In genomic region chrX:3740946-3741345, GRCh38 we compare ENCODE assay signal across 7 cellular contexts. TPM values are rescaled to one million over a fixed set of nuclear protein-coding genes. Genes with fewer than 3 reads are reported as not detected.
DNase-seq lines count a peak whose midpoint lies in the region; ATAC-seq, FAIRE-seq and TF ChIP-seq lines count a peak whose summit lies in the region.
"Not testable (repeated sequence)": the region's sequence is repeated elsewhere in the genome, so short reads cannot be mapped to it uniquely, and the experiment has no call there.

No MANE protein-coding gene starts in this region.

- H3K27ac Mint-ChIP-seq in T-helper 17 cell (peak overlapping the region; percentile 57), immature natural killer cell (peak overlapping the region; percentile 22 to 83 (median 54))
- peak overlapping the region; percentile 13 for H3K27ac Mint-ChIP-seq in activated CD4-positive, alpha-beta T cell treated with anti-CD3 and anti-CD28 coated beads, Interleukin-2, amount 10 ng/mL, durations not matched to agents 7 days and 5 days
- H3K27ac Mint-ChIP-seq in activated CD4-positive, alpha-beta memory T cell treated with anti-CD3 and anti-CD28 coated beads, Interleukin-2, amount 10 ng/mL, durations not matched to agents 7 days and 5 days: peak overlapping the region; percentile 45
- H3K27ac Mint-ChIP-seq in activated T-helper 17 cell treated with anti-CD3 and anti-CD28 coated beads, Interleukin-2, amount 50 U/mL, for 72 hours: not testable (repeated sequence)
- peak overlapping the region; percentile 49 to 88 for H3K27ac Mint-ChIP-seq in natural killer cell treated with Interleukin-12 subunit alpha and Interleukin-12 subunit beta and Interleukin-15 and Interleukin-18, amount 100 ng/mL, for 72 hours

- peak; percentile 20 for FAIRE-seq in GM12891 (lab: Jason Lieb, UNC)

- peaks cover 15% of the 10 kb centered on the region for H3K9me3 Mint-ChIP-seq in activated CD4-positive, alpha-beta T cell treated with anti-CD3 and anti-CD28 coated beads, Interleukin-2, amount 10 ng/mL, durations not matched to agents 7 days and 5 days
- H3K9me3 Mint-ChIP-seq in activated CD4-positive, alpha-beta memory T cell treated with anti-CD3 and anti-CD28 coated beads, Interleukin-2, amount 10 ng/mL, durations not matched to agents 7 days and 5 days: peaks cover 13% of the 10 kb centered on the region
- H3K9me3 Mint-ChIP-seq in activated T-helper 17 cell treated with anti-CD3 and anti-CD28 coated beads, Interleukin-2, amount 50 U/mL, for 72 hours; immature natural killer cell; natural killer cell treated with Interleukin-12 subunit alpha and Interleukin-12 subunit beta and Interleukin-15 and Interleukin-18, amount 100 ng/mL, for 72 hours: not testable (repeated sequence)

- not testable (repeated sequence) for TF ChIP-seq POLR2A in GM12891 (IDR thresholded peaks at IDR 0.05; ENCODE audit: low read depth, low read length)

- peaks cover 19% of the 10 kb centered on the region for H3K4me1 Mint-ChIP-seq in T-helper 17 cell
- H3K4me1 Mint-ChIP-seq in activated CD4-positive, alpha-beta T cell treated with anti-CD3 and anti-CD28 coated beads, Interleukin-2, amount 10 ng/mL, durations not matched to agents 7 days and 5 days: peaks cover 28% of the 10 kb centered on the region
- peaks cover 52% of the 10 kb centered on the region for H3K4me1 Mint-ChIP-seq in activated CD4-positive, alpha-beta memory T cell treated with anti-CD3 and anti-CD28 coated beads, Interleukin-2, amount 10 ng/mL, durations not matched to agents 7 days and 5 days
- H3K4me1 Mint-ChIP-seq in activated T-helper 17 cell treated with anti-CD3 and anti-CD28 coated beads, Interleukin-2, amount 50 U/mL, for 72 hours: peaks cover 13% of the 10 kb centered on the region
- H3K4me1 Mint-ChIP-seq in immature natural killer cell: peaks cover 44 to 70% of the 10 kb centered on the region in 2 donors
- peaks cover 22 to 41% of the 10 kb centered on the region in 2 donors for H3K4me1 Mint-ChIP-seq in natural killer cell treated with Interleukin-12 subunit alpha and Interleukin-12 subunit beta and Interleukin-15 and Interleukin-18, amount 100 ng/mL, for 72 hours (ENCODE audit: low read depth in 2 of 2)

- POLR2A ChIA-PET in activated CD4-positive, alpha-beta T cell treated with anti-CD3 and anti-CD28 coated beads, Interleukin-2, amount 10 ng/mL, durations not matched to agents 7 days and 5 days (lab: Charles Lee); activated CD4-positive, alpha-beta memory T cell treated with anti-CD3 and anti-CD28 coated beads, Interleukin-2, amount 10 ng/mL, durations not matched to agents 7 days and 5 days (lab: Charles Lee): not testable (repeated sequence)

- ATAC-seq in T-helper 17 cell: not testable (repeated sequence)
- ATAC-seq in activated T-helper 17 cell treated with anti-CD3 and anti-CD28 coated beads, Interleukin-2, amount 50 U/mL, for 72 hours (replicated peaks): peak; percentile 22
- ATAC-seq in natural killer cell treated with Interleukin-12 subunit alpha and Interleukin-12 subunit beta and Interleukin-15 and Interleukin-18, amount 100 ng/mL, for 72 hours: peak; percentile 79 to 85

- H3K36me3 Mint-ChIP-seq in T-helper 17 cell (ENCODE audit: low read depth); activated T-helper 17 cell treated with anti-CD3 and anti-CD28 coated beads, Interleukin-2, amount 50 U/mL, for 72 hours (ENCODE audit: low read depth): not testable (repeated sequence)
- peaks cover 14% of the 10 kb centered on the region for H3K36me3 Mint-ChIP-seq in activated CD4-positive, alpha-beta T cell treated with anti-CD3 and anti-CD28 coated beads, Interleukin-2, amount 10 ng/mL, durations not matched to agents 7 days and 5 days (ENCODE audit: low read depth)
- peaks cover 24% of the 10 kb centered on the region for H3K36me3 Mint-ChIP-seq in activated CD4-positive, alpha-beta memory T cell treated with anti-CD3 and anti-CD28 coated beads, Interleukin-2, amount 10 ng/mL, durations not matched to agents 7 days and 5 days (ENCODE audit: low read depth)
- peaks cover 0 to 10% (median 0%) of the 10 kb centered on the region in 3 donors for H3K36me3 Mint-ChIP-seq in immature natural killer cell
- peaks cover 11% of the 10 kb centered on the region for H3K36me3 Mint-ChIP-seq in natural killer cell treated with Interleukin-12 subunit alpha and Interleukin-12 subunit beta and Interleukin-15 and Interleukin-18, amount 100 ng/mL, for 72 hours

- not testable (repeated sequence) for H3K27me3 Mint-ChIP-seq in T-helper 17 cell; activated CD4-positive, alpha-beta T cell treated with anti-CD3 and anti-CD28 coated beads, Interleukin-2, amount 10 ng/mL, durations not matched to agents 7 days and 5 days; activated CD4-positive, alpha-beta memory T cell treated with anti-CD3 and anti-CD28 coated beads, Interleukin-2, amount 10 ng/mL, durations not matched to agents 7 days and 5 days; activated T-helper 17 cell treated with anti-CD3 and anti-CD28 coated beads, Interleukin-2, amount 50 U/mL, for 72 hours; immature natural killer cell (ENCODE audit: low read depth in 3 of 3); natural killer cell treated with Interleukin-12 subunit alpha and Interleukin-12 subunit beta and Interleukin-15 and Interleukin-18, amount 100 ng/mL, for 72 hours

- not testable (repeated sequence) for H3K4me3 Mint-ChIP-seq in T-helper 17 cell; activated CD4-positive, alpha-beta T cell treated with anti-CD3 and anti-CD28 coated beads, Interleukin-2, amount 10 ng/mL, durations not matched to agents 7 days and 5 days; activated CD4-positive, alpha-beta memory T cell treated with anti-CD3 and anti-CD28 coated beads, Interleukin-2, amount 10 ng/mL, durations not matched to agents 7 days and 5 days; activated T-helper 17 cell treated with anti-CD3 and anti-CD28 coated beads, Interleukin-2, amount 50 U/mL, for 72 hours
- H3K4me3 Mint-ChIP-seq in immature natural killer cell: peak overlapping the region; percentile 5 to 66 (median 38)
- peak overlapping the region; percentile 45 for H3K4me3 Mint-ChIP-seq in natural killer cell treated with Interleukin-12 subunit alpha and Interleukin-12 subunit beta and Interleukin-15 and Interleukin-18, amount 100 ng/mL, for 72 hours

- H3K9me3 ChIP-seq in T-helper 17 cell (ENCODE audit: control insufficient read depth, low read length, poor library complexity, severe bottlenecking): not testable (repeated sequence)

- not testable (repeated sequence) for DNase-seq in GM12891 (ENCODE audit: insufficient read length, low spot score); T-helper 17 cell; activated CD4-positive, alpha-beta T cell treated with anti-CD3 and anti-CD28 coated beads, Interleukin-2, amount 10 ng/mL, durations not matched to agents 7 days and 5 days; activated CD4-positive, alpha-beta memory T cell treated with anti-CD3 and anti-CD28 coated beads, Interleukin-2, amount 10 ng/mL, durations not matched to agents 7 days and 5 days
- DNase-seq in immature natural killer cell: peak; percentile 52 to 65 (median 59)
- DNase-seq in natural killer cell treated with Interleukin-12 subunit alpha and Interleukin-12 subunit beta and Interleukin-15 and Interleukin-18, amount 100 ng/mL, for 72 hours (ENCODE audit: low spot score): peak; percentile 75

- CTCF ChIA-PET in activated CD4-positive, alpha-beta T cell treated with anti-CD3 and anti-CD28 coated beads, Interleukin-2, amount 10 ng/mL, durations not matched to agents 7 days and 5 days (lab: Charles Lee): interaction anchor here (0.7 kb wide), 1 partner anchor 41 kb away, joined by 4 read pairs; no protein-coding TSS in a partner anchor
- CTCF ChIA-PET in activated CD4-positive, alpha-beta memory T cell treated with anti-CD3 and anti-CD28 coated beads, Interleukin-2, amount 10 ng/mL, durations not matched to agents 7 days and 5 days (lab: Charles Lee): not testable (repeated sequence)

RNA-seq across cellular contexts. Expression of gene PRKX, which starts 27.5 kb away (rescaled TPM):
- polyA plus RNA-seq in GM12891 (2012; ENCODE audit: low read depth, missing spikeins): 6.3 TPM
- 10 to 100 TPM; 69.5 to 73.9 TPM for total RNA-seq in T-helper 17 cell
- total RNA-seq in activated CD4-positive, alpha-beta T cell treated with anti-CD3 and anti-CD28 coated beads, Interleukin-2, amount 10 ng/mL, durations not matched to agents 7 days and 5 days: 10 to 100 TPM; 62.7 to 68.2 TPM
- 100 to 1,000 TPM; 141 to 145 TPM for total RNA-seq in activated CD4-positive, alpha-beta memory T cell treated with anti-CD3 and anti-CD28 coated beads, Interleukin-2, amount 10 ng/mL, durations not matched to agents 7 days and 5 days
- 10 to 100 TPM; 64.8 to 69.8 TPM for total RNA-seq in activated T-helper 17 cell treated with anti-CD3 and anti-CD28 coated beads, Interleukin-2, amount 50 U/mL, for 72 hours
- polyA plus RNA-seq in immature natural killer cell: 100 to 1,000 TPM in 1 of 3 donors, 10 to 100 TPM in 2; 65.3 to 117 (median 65.9) TPM
- 100 to 1,000 TPM; 109 to 177 TPM for total RNA-seq in natural killer cell treated with Interleukin-12 subunit alpha and Interleukin-12 subunit beta and Interleukin-15 and Interleukin-18, amount 100 ng/mL, for 72 hours
